ENCODE assay signal across 17 cellular contexts in genomic region chr2:105313877-105314276, GRCh38. TPM values are rescaled to one million over a fixed set of nuclear protein-coding genes. Genes with fewer than 3 reads are reported as not detected.
A peak's percentile ranks its signal among the peaks of the same experiment; 100 is the strongest.
DNase-seq lines count a peak whose midpoint lies in the region; ATAC-seq and TF ChIP-seq lines count a peak whose summit lies in the region.
"Had no signal": no experiment of that assay in that cellular context is flagged by ENCODE, and none has a peak within 500 bp of the region (broad histone marks: within the 10 kb centered on the region; RNA-seq: fewer than 3 reads in every experiment).

No MANE protein-coding gene starts in this region.

- H3K4me3 Mint-ChIP-seq in activated T-cell treated with anti-CD3 and anti-CD28 coated beads, Interleukin-2, amount 50 U/mL, for 72 hours = no peak overlapping the region
- H3K4me3 Mint-ChIP-seq: activated CD4-positive, alpha-beta T cell treated with anti-CD3 and anti-CD28 coated beads for 36 hours; activated naive CD4-positive, alpha-beta T cell treated with anti-CD3 and anti-CD28 coated beads, Interleukin-2, amount 50 U/mL, for 24 hours; T-helper 2 cell treated with Interferon-gamma antibody and Interleukin-4, amounts not matched to agents 5 μg/mL and 100 μg/mL, for 36 hours; type B pancreatic cell had no signal

- TF ChIP-seq CTCF in upper lobe of right lung (IDR thresholded peaks at IDR 0.05) (no peak), spleen (IDR thresholded peaks at IDR 0.05 in 8 of 11, conservative IDR thresholded peaks at IDR 0.05 in 3 of 11) (no peak)

- H3K9me3 ChIP-seq in upper lobe of right lung = no peaks in the 10 kb centered on the region
- H3K9me3 ChIP-seq in spleen = peaks cover 0 to 4% (median 0%) of the 10 kb centered on the region in 8 donors
- H3K9me3 ChIP-seq: BLaER1, colonic mucosa had no signal

- no peak for TF ChIP-seq POLR2A in spleen (IDR thresholded peaks at IDR 0.05)

- no peak overlapping the region for H3K27ac Mint-ChIP-seq in activated T-cell treated with anti-CD3 and anti-CD28 coated beads, Interleukin-2, amount 50 U/mL, for 72 hours
- H3K27ac Mint-ChIP-seq: activated CD4-positive, alpha-beta T cell treated with anti-CD3 and anti-CD28 coated beads for 36 hours; activated naive CD4-positive, alpha-beta T cell treated with anti-CD3 and anti-CD28 coated beads, Interleukin-2, amount 50 U/mL, for 24 hours; T-helper 2 cell treated with Interferon-gamma antibody and Interleukin-4, amounts not matched to agents 5 μg/mL and 100 μg/mL, for 36 hours; type B pancreatic cell had no signal

- no peaks in the 10 kb centered on the region for H3K36me3 ChIP-seq in upper lobe of right lung
- peaks cover 0 to 7% (median 0%) of the 10 kb centered on the region in 6 donors for H3K36me3 ChIP-seq in spleen
- H3K36me3 ChIP-seq: colonic mucosa had no signal

- H3K27me3 Mint-ChIP-seq in activated T-cell treated with anti-CD3 and anti-CD28 coated beads, Interleukin-2, amount 50 U/mL, for 72 hours (ENCODE audit: low read depth) = no peaks in the 10 kb centered on the region
- H3K27me3 Mint-ChIP-seq: activated CD4-positive, alpha-beta T cell treated with anti-CD3 and anti-CD28 coated beads for 36 hours; activated naive CD4-positive, alpha-beta T cell treated with anti-CD3 and anti-CD28 coated beads, Interleukin-2, amount 50 U/mL, for 24 hours; type B pancreatic cell had no signal

- intact Hi-C loops in upper lobe of right lung (cut with DNase I) (no loop called here), spleen (cut with DNase I; ENCODE audit: low total_unique reads) (no loop called here)

- DNase-seq in SIG-M5 (lab: John Stamatoyannopoulos, UW) (peak; percentile 34), upper lobe of right lung (no peak), COR-L47 (lab: John Stamatoyannopoulos, UW) (no peak), spleen (no peak)
- no peak for DNase-seq in activated T-cell treated with anti-CD3 and anti-CD28 coated beads, Interleukin-2, amount 50 U/mL, for 72 hours
- DNase-seq: activated CD4-positive, alpha-beta T cell treated with anti-CD3 and anti-CD28 coated beads for 36 hours; colonic mucosa; foreskin keratinocyte; NCI-H1417 treated with DMSO at 0.1 percent for 48 hours; stimulated activated CD4-positive, alpha-beta T cell treated with anti-CD3 and anti-CD28 coated beads, Interleukin-4, amount 100 ng/mL, for 24 hours had no signal

- H3K27ac ChIP-seq in upper lobe of right lung (no peak overlapping the region), spleen (no peak overlapping the region)
- H3K27ac ChIP-seq: BLaER1, colonic mucosa, foreskin keratinocyte had no signal

- no peaks in the 10 kb centered on the region for H3K9me3 Mint-ChIP-seq in activated T-cell treated with anti-CD3 and anti-CD28 coated beads, Interleukin-2, amount 50 U/mL, for 72 hours
- H3K9me3 Mint-ChIP-seq: activated naive CD4-positive, alpha-beta T cell treated with anti-CD3 and anti-CD28 coated beads, Interleukin-2, amount 50 U/mL, for 24 hours; T-helper 2 cell treated with Interferon-gamma antibody and Interleukin-4, amounts not matched to agents 5 μg/mL and 100 μg/mL, for 36 hours; type B pancreatic cell had no signal

- no peak overlapping the region for H3K4me3 ChIP-seq in upper lobe of right lung
- no peak overlapping the region for H3K4me3 ChIP-seq in spleen
- H3K4me3 ChIP-seq: BLaER1, colonic mucosa, K562 had no signal

- peaks cover 0 to 3% of the 10 kb centered on the region in 2 donors for H3K36me3 Mint-ChIP-seq in activated T-cell treated with anti-CD3 and anti-CD28 coated beads, Interleukin-2, amount 50 U/mL, for 72 hours (ENCODE audit: insufficient read depth in 2 of 2)

- H3K27me3 ChIP-seq in upper lobe of right lung (no peaks in the 10 kb centered on the region), spleen (replicated peaks in 1 of 7) (no peaks in the 10 kb centered on the region)
- H3K27me3 ChIP-seq: BLaER1, colonic mucosa, foreskin keratinocyte had no signal

- H3K4me1 Mint-ChIP-seq in activated T-cell treated with anti-CD3 and anti-CD28 coated beads, Interleukin-2, amount 50 U/mL, for 72 hours (ENCODE audit: low read depth) = peaks cover 12% of the 10 kb centered on the region

- H3K4me1 ChIP-seq in upper lobe of right lung (no peaks in the 10 kb centered on the region), spleen (peaks cover 0 to 41% (median 15%) of the 10 kb centered on the region in 6 donors)
- H3K4me1 ChIP-seq: BLaER1, colonic mucosa, foreskin keratinocyte had no signal

- ATAC-seq in GM18870 (IDR thresholded peaks at IDR 0.05; ENCODE audit: unreplicated experiment) (peak; percentile 35), HG03378 (IDR thresholded peaks at IDR 0.05; ENCODE audit: unreplicated experiment) (peak; percentile 45), upper lobe of right lung (peak; percentile 55)
- no peak for ATAC-seq in activated T-cell treated with anti-CD3 and anti-CD28 coated beads, Interleukin-2, amount 50 U/mL, for 72 hours (replicated peaks in 1 of 2)
- ATAC-seq: activated CD4-positive, alpha-beta T cell treated with anti-CD3 and anti-CD28 coated beads for 36 hours; foreskin keratinocyte; K562 had no signal

RNA-seq across cellular contexts. Expression of gene TGFBRAP1, which starts 15.7 kb away (rescaled TPM):
- 22.9 TPM for total RNA-seq in upper lobe of right lung
- total RNA-seq in spleen = 10 to 100 TPM; 19.2 to 32.7 (median 24.0) TPM
- 1 to 10 TPM; 4.6 to 7.1 (median 4.7) TPM for polyA plus RNA-seq in spleen
- total RNA-seq in activated T-cell treated with anti-CD3 and anti-CD28 coated beads, Interleukin-2, amount 50 U/mL, for 72 hours = 10 to 100 TPM; 13.8 to 21.5 TPM

RNA-seq across cellular contexts. Expression of gene C2orf49, which starts 23.5 kb away (rescaled TPM):
- total RNA-seq in upper lobe of right lung (18.0 TPM), spleen (10 to 100 TPM; 13.7 to 33.7 (median 18.3) TPM)
- polyA plus RNA-seq in spleen = 1 to 10 TPM; 4.3 to 6.7 (median 6.4) TPM
- 10 to 100 TPM; 15.9 to 18.9 TPM for total RNA-seq in activated T-cell treated with anti-CD3 and anti-CD28 coated beads, Interleukin-2, amount 50 U/mL, for 72 hours

Comparison
In these comparisons a context has a peak if more than half of its experiments do, and no peak if none do; other contexts are left out.
1. ATAC-seq: peak in GM18870 (single experiment), HG03378 (single experiment) and upper lobe of right lung (single experiment); none in activated T-cell treated with anti-CD3 and anti-CD28 coated beads, Interleukin-2, amount 50 U/mL, for 72 hours (0 of 2).